Comparison of ENCODE assay signal across 8 cellular contexts in the genomic region with DNA sequence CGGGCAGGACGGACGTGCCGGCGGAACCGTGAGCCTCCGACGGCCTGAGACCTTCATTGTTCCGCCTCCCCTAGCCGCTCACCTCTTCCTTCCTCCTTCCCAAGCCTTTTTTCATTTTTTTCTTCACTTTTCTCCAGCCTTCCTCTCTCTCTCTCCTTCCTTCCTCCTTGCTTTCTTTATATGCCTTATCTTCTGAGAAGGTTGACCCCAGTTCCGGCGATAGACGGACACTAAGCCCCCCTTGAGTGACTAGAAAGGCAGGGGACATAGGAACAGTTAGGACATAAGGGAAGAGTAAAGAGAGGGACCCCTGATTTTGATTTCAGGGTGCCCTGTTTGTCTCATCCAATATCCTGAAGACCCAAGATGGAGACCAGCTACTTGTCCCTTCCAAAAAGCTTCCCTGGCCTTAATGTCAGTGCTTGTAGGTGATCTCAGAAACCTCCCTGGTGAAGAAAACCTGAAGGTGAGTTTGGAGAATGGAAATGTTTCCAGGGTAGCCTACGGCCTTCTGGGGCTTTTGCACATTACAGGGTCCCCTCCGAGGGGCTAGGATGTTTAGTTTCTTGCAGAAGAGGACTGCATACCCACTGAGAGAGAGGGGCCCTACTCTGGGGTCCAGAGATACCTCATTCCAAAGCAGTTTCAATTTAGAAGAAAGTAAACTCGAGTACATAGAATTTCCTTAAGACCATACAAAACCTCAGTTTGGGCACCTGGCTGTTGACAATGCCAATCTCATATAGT. TPM values are rescaled to one million over a fixed set of nuclear protein-coding genes. Genes with fewer than 3 reads are reported as not detected.
DNase-seq lines count a peak whose midpoint lies in the region; ATAC-seq and TF ChIP-seq lines count a peak whose summit lies in the region.

No MANE protein-coding gene starts in this region.

- H3K27ac ChIP-seq in stomach, result peak overlapping the region; percentile 67 to 97 (median 92)

- no peaks in the 10 kb centered on the region for H3K36me3 ChIP-seq in stomach

- H3K4me1 Mint-ChIP-seq in T-helper 2 cell treated with Interferon-gamma antibody and Interleukin-4, amounts not matched to agents 5 μg/mL and 100 μg/mL, for 36 hours (ENCODE audit: low read depth), result peaks cover 33% of the 10 kb centered on the region
- peaks cover 60% of the 10 kb centered on the region for H3K4me1 Mint-ChIP-seq in activated T-helper 1 cell treated with anti-CD3 and anti-CD28 coated beads, Interleukin-12 subunit alpha, Interleukin-12 subunit beta, Interleukin-2, Interleukin-4 antibody, amounts not matched to agents 30 ng/mL and 10 ng/mL and 1 ng/mL, durations not matched to agents 14 hours and 24 hours and 36 hours (ENCODE audit: low read depth)

- ATAC-seq in HG03039 (IDR thresholded peaks at IDR 0.05; ENCODE audit: unreplicated experiment), result no peak

- peaks cover 48 to 71% (median 66%) of the 10 kb centered on the region in 4 donors for H3K4me1 ChIP-seq in stomach

- H3K4me3 Mint-ChIP-seq in T-helper 2 cell treated with Interferon-gamma antibody and Interleukin-4, amounts not matched to agents 5 μg/mL and 100 μg/mL, for 36 hours, result peak overlapping the region; percentile 67
- peak overlapping the region; percentile 77 for H3K4me3 Mint-ChIP-seq in activated T-helper 1 cell treated with anti-CD3 and anti-CD28 coated beads, Interleukin-12 subunit alpha, Interleukin-12 subunit beta, Interleukin-2, Interleukin-4 antibody, amounts not matched to agents 30 ng/mL and 10 ng/mL and 1 ng/mL, durations not matched to agents 14 hours and 24 hours and 36 hours

- peaks cover 68% of the 10 kb centered on the region for H3K27me3 Mint-ChIP-seq in T-helper 2 cell treated with Interferon-gamma antibody and Interleukin-4, amounts not matched to agents 5 μg/mL and 100 μg/mL, for 36 hours (ENCODE audit: low read depth)
- H3K27me3 Mint-ChIP-seq in activated T-helper 1 cell treated with anti-CD3 and anti-CD28 coated beads, Interleukin-12 subunit alpha, Interleukin-12 subunit beta, Interleukin-2, Interleukin-4 antibody, amounts not matched to agents 30 ng/mL and 10 ng/mL and 1 ng/mL, durations not matched to agents 14 hours and 24 hours and 36 hours (ENCODE audit: insufficient read depth), result peaks cover 46% of the 10 kb centered on the region

- no peak for TF ChIP-seq EP300 in stomach (IDR thresholded peaks at IDR 0.05)

- no peaks in the 10 kb centered on the region for H3K9me3 ChIP-seq in stomach

- intact Hi-C loops in activated T-helper 1 cell treated with anti-CD3 and anti-CD28 coated beads, Interleukin-12 subunit alpha, Interleukin-12 subunit beta, Interleukin-2, Interleukin-4 antibody, amounts not matched to agents 30 ng/mL and 10 ng/mL and 1 ng/mL, durations not matched to agents 14 hours and 24 hours and 36 hours (cut with micrococcal nuclease), result loop anchor here (1.0 to 10.0 kb wide), 17 partner anchors 14 to 1624 kb away; partner anchors contain the start of genes AKIP1, DENND5A, RPL27A and SBF2
- intact Hi-C loops in stomach (cut with DNase I; ENCODE audit: low total_unique reads), result loop anchor here (5.0 kb wide), 1 partner anchor 101 kb away; no protein-coding TSS in a partner anchor

- WGBS in stomach, 5 donors, result 16 to 21% (median 17%) methylated on average over 15 to 16 of the region's 16 CpGs

- DNase-seq in T-helper 2 cell treated with Interferon-gamma antibody and Interleukin-4, amounts not matched to agents 5 μg/mL and 100 μg/mL, for 36 hours (ENCODE audit: low spot score), result no peak
- no peak for DNase-seq in T-helper 2 cell
- no peak for DNase-seq in activated T-helper 1 cell treated with anti-CD3 and anti-CD28 coated beads, Interleukin-12 subunit alpha, Interleukin-12 subunit beta, Interleukin-2, Interleukin-4 antibody, amounts not matched to agents 30 ng/mL and 10 ng/mL and 1 ng/mL, durations not matched to agents 14 hours and 24 hours and 36 hours (ENCODE audit: low spot score)
- no peak for DNase-seq in stomach
- DNase-seq in dedifferentiated amniotic fluid mesenchymal stem cell (ENCODE audit: extremely low spot score), result no peak
- no peak for DNase-seq in HUDEP-2 (lab: John Stamatoyannopoulos, UW; ENCODE audit: unreplicated experiment in 76 of 76)

- TF ChIP-seq CTCF in stomach (IDR thresholded peaks at IDR 0.05), result peak in 1 of 7 experiments; percentile 45

- H3K4me3 ChIP-seq in iPS-11a (ENCODE audit: low read depth, low read length) (peak overlapping the region; percentile 92), stomach (peak overlapping the region; percentile 73 to 80 (median 74))

- H3K9me3 Mint-ChIP-seq in T-helper 2 cell treated with Interferon-gamma antibody and Interleukin-4, amounts not matched to agents 5 μg/mL and 100 μg/mL, for 36 hours, result no peaks in the 10 kb centered on the region
- H3K9me3 Mint-ChIP-seq in activated T-helper 1 cell treated with anti-CD3 and anti-CD28 coated beads, Interleukin-12 subunit alpha, Interleukin-12 subunit beta, Interleukin-2, Interleukin-4 antibody, amounts not matched to agents 30 ng/mL and 10 ng/mL and 1 ng/mL, durations not matched to agents 14 hours and 24 hours and 36 hours, result no peaks in the 10 kb centered on the region

- peaks cover 0 to 15% (median 9%) of the 10 kb centered on the region in 3 donors for H3K27me3 ChIP-seq in stomach

- H3K27ac Mint-ChIP-seq in T-helper 2 cell treated with Interferon-gamma antibody and Interleukin-4, amounts not matched to agents 5 μg/mL and 100 μg/mL, for 36 hours, result peak overlapping the region; percentile 70
- peak overlapping the region; percentile 83 for H3K27ac Mint-ChIP-seq in activated T-helper 1 cell treated with anti-CD3 and anti-CD28 coated beads, Interleukin-12 subunit alpha, Interleukin-12 subunit beta, Interleukin-2, Interleukin-4 antibody, amounts not matched to agents 30 ng/mL and 10 ng/mL and 1 ng/mL, durations not matched to agents 14 hours and 24 hours and 36 hours

- TF ChIP-seq POLR2A in stomach (IDR thresholded peaks at IDR 0.05), result no peak

- peaks cover 1% of the 10 kb centered on the region for H3K36me3 Mint-ChIP-seq in T-helper 2 cell treated with Interferon-gamma antibody and Interleukin-4, amounts not matched to agents 5 μg/mL and 100 μg/mL, for 36 hours (ENCODE audit: low read depth)
- H3K36me3 Mint-ChIP-seq in activated T-helper 1 cell treated with anti-CD3 and anti-CD28 coated beads, Interleukin-12 subunit alpha, Interleukin-12 subunit beta, Interleukin-2, Interleukin-4 antibody, amounts not matched to agents 30 ng/mL and 10 ng/mL and 1 ng/mL, durations not matched to agents 14 hours and 24 hours and 36 hours (ENCODE audit: low read depth), result peaks cover 5% of the 10 kb centered on the region

RNA-seq across cellular contexts. Expression of gene ADM, which starts 3.5 kb away (rescaled TPM):
- 2.0 and 2.3 TPM in 2 replicates for total RNA-seq in activated T-helper 1 cell treated with anti-CD3 and anti-CD28 coated beads, Interleukin-12 subunit alpha, Interleukin-12 subunit beta, Interleukin-2, Interleukin-4 antibody, amounts not matched to agents 30 ng/mL and 10 ng/mL and 1 ng/mL, durations not matched to agents 14 hours and 24 hours and 36 hours
- total RNA-seq in stomach, result 100 to 1,000 TPM in 1 of 5 donors, 10 to 100 TPM in 4; 33.9 to 144 (median 57.4) TPM
- 10 to 100 TPM; 14.3 to 21.5 (median 19.7) TPM for polyA plus RNA-seq in stomach

RNA-seq across cellular contexts. Expression of gene SBF2, which starts 14.4 kb away (rescaled TPM):
- total RNA-seq in activated T-helper 1 cell treated with anti-CD3 and anti-CD28 coated beads, Interleukin-12 subunit alpha, Interleukin-12 subunit beta, Interleukin-2, Interleukin-4 antibody, amounts not matched to agents 30 ng/mL and 10 ng/mL and 1 ng/mL, durations not matched to agents 14 hours and 24 hours and 36 hours, result 5.3 and 5.4 TPM in 2 replicates
- total RNA-seq in stomach, result 100 to 1,000 TPM in 2 of 5 donors, 10 to 100 TPM in 3; 24.0 to 260 (median 64.8) TPM
- polyA plus RNA-seq in stomach, result 10 to 100 TPM in 2 of 3 donors, 1 to 10 TPM in 1; 8.6 to 13.3 (median 12.5) TPM

Comparison
In these comparisons a context has a peak if more than half of its experiments do, and no peak if none do; other contexts are left out.
1. RNA of gene ADM, which starts 3.5 kb away (total RNA-seq): 33.9 to 144 TPM in stomach; 2.0 to 2.3 TPM in activated T-helper 1 cell treated with anti-CD3 and anti-CD28 coated beads, Interleukin-12 subunit alpha, Interleukin-12 subunit beta, Interleukin-2, Interleukin-4 antibody, amounts not matched to agents 30 ng/mL and 10 ng/mL and 1 ng/mL, durations not matched to agents 14 hours and 24 hours and 36 hours; every median in the first group is over 10 times any median in the second.